In genomic region chr17:10368561-10368960, GRCh38 we compare ENCODE assay signal across 27 cellular contexts.
"Had no signal": no experiment of that assay in that cellular context is flagged by ENCODE, and none has a peak within 500 bp of the region (broad histone marks: within the 10 kb centered on the region; RNA-seq: fewer than 3 reads in every experiment).

No MANE protein-coding gene starts in this region.

- DNase-seq: activated CD4-positive, alpha-beta T cell treated with anti-CD3 and anti-CD28 coated beads for 1 hour; activated CD4-positive, alpha-beta T cell treated with anti-CD3 and anti-CD28 coated beads for 4 hours; activated CD4-positive, alpha-beta T cell treated with anti-CD3 and anti-CD28 coated beads, Interleukin-2, amount 10 ng/mL, durations not matched to agents 7 days and 5 days; activated CD4-positive, alpha-beta T cell treated with anti-CD3 and anti-CD28 coated beads, Interleukin-2, amount 50 U/mL, for 48 hours; activated CD8-positive, alpha-beta memory T cell treated with anti-CD3 and anti-CD28 coated beads for 24 hours; activated CD8-positive, alpha-beta T cell treated with anti-CD3 and anti-CD28 coated beads for 36 hours; activated effector memory CD4-positive, alpha-beta T cell treated with Interleukin-2 at 50 U/mL for 16 hours; activated gamma-delta T cell treated with Interleukin-2 at 50 U/mL for 16 hours; activated naive CD4-positive, alpha-beta T cell treated with anti-CD3 and anti-CD28 coated beads, Interleukin-2, amount 50 U/mL, for 16 hours; activated naive CD4-positive, alpha-beta T cell treated with Interleukin-2 at 50 U/mL for 16 hours; activated T-cell treated with anti-CD3 and anti-CD28 coated beads, Interleukin-2, amount 50 U/mL, for 4 hours; amniotic stem cell; anterior cingulate cortex; brain microvascular endothelial cell; dorsolateral prefrontal cortex; effector memory CD4-positive, alpha-beta T cell; endodermal cell; foreskin melanocyte; heart right ventricle; T-helper 1 cell; T-helper 17 cell; T1000 had no signal

- ATAC-seq: activated CD8-positive, alpha-beta T cell treated with anti-CD3 and anti-CD28 coated beads for 36 hours; activated T-cell treated with anti-CD3 and anti-CD28 coated beads, Interleukin-2, amount 50 U/mL, for 4 hours; activated T-helper 17 cell treated with anti-CD3 and anti-CD28 coated beads, Interleukin-2, amount 50 U/mL, for 72 hours; esophagus mucosa; gastroesophageal sphincter; heart right ventricle; T-helper 17 cell; WTC11 had no signal

- H3K4me3 ChIP-seq: coronary artery, dorsolateral prefrontal cortex, gastroesophageal sphincter, heart right ventricle had no signal
